In the genomic region with DNA sequence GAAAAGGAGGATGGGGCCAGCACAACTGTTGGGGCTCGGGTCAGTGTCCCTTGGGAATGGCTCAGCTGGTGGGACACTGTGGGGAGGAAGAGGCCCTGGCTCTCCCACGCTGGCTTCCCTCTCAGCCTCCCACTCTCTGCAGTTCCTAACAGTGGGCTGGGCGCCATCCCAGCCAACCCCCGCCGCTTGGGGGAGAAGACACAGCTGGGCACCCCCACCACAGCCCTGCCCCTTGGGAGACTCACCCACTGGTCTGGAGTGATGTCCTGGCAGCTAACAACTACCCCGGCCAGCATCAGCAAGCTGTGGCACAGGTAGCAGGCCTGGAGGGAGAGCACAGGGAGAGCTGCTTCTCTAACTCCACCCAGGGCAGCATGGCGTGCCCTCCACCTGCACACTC, we compare ENCODE assay signal across 23 cellular contexts.
"Had no signal": no experiment of that assay in that cellular context is flagged by ENCODE, and none has a peak within 500 bp of the region (broad histone marks: within the 10 kb centered on the region; RNA-seq: fewer than 3 reads in every experiment).

No MANE protein-coding gene starts in this region.

- H2AFZ ChIP-seq: parathyroid adenoma had no signal

- DNase-seq: activated CD4-positive, alpha-beta T cell treated with anti-CD3 and anti-CD28 coated beads, Interleukin-2, amount 50 U/mL, for 1 hour; activated gamma-delta T cell treated with Interleukin-2 at 50 U/mL for 16 hours; adrenal gland; effector CD8-positive, alpha-beta T cell; gastrocnemius medialis; heart left ventricle; immature natural killer cell; left ventricle myocardium superior; mucosa of descending colon; naive thymus-derived CD4-positive, alpha-beta T cell; right lobe of liver; stimulated activated CD4-positive, alpha-beta T cell treated with anti-CD3 and anti-CD28 coated beads, Interleukin-4, amount 100 ng/mL, for 4 hours; stimulated activated naive B cell treated with anti-CD40 and anti-IgM and Interleukin-4, amounts not matched to agents 10 μg/mL and 1 μg/mL and 100 μg/mL, for 72 hours; T-helper 1 cell; thyroid gland had no signal

- H3K36me3 ChIP-seq: adrenal gland, gastrocnemius medialis, heart left ventricle, neutrophil, right lobe of liver, thyroid gland had no signal

- H3K36me3 Mint-ChIP-seq: activated naive CD4-positive, alpha-beta T cell treated with anti-CD3 and anti-CD28 coated beads, Interleukin-2, amount 50 U/mL, for 72 hours; immature natural killer cell; naive thymus-derived CD4-positive, alpha-beta T cell had no signal

- H3K4me3 Mint-ChIP-seq: dendritic cell treated with granulocyte-macrophage colony-stimulating factor and Interleukin-4, amounts not matched to agents 40 ng/mL and 50 ng/mL, for 4 days; immature natural killer cell; naive thymus-derived CD4-positive, alpha-beta T cell; stimulated activated naive B cell treated with anti-CD40 and anti-IgM and Interleukin-4, amounts not matched to agents 10 μg/mL and 1 μg/mL and 100 μg/mL, for 72 hours had no signal

- H3K9me3 ChIP-seq: adrenal gland, gastrocnemius medialis, heart left ventricle, mucosa of descending colon, neutrophil, right lobe of liver, thyroid gland had no signal

- H3K27ac Mint-ChIP-seq: activated naive CD4-positive, alpha-beta T cell treated with anti-CD3 and anti-CD28 coated beads, Interleukin-2, amount 50 U/mL, for 72 hours; dendritic cell treated with granulocyte-macrophage colony-stimulating factor and Interleukin-4, amounts not matched to agents 40 ng/mL and 50 ng/mL, for 4 days; naive thymus-derived CD4-positive, alpha-beta T cell had no signal

- H3K27ac ChIP-seq: adrenal gland, gastrocnemius medialis, heart left ventricle, neutrophil, parathyroid adenoma, right lobe of liver, thyroid gland had no signal

- FAIRE-seq: astrocyte, urothelium cell line had no signal

- ATAC-seq: activated CD4-positive, CD25-positive, alpha-beta regulatory T cell treated with anti-CD3 and anti-CD28 coated beads, Interleukin-2, amount 50 U/mL, for 24 hours; activated naive CD4-positive, alpha-beta T cell treated with anti-CD3 and anti-CD28 coated beads, Interleukin-2, amount 50 U/mL, for 72 hours; esophagus mucosa; gastrocnemius medialis; heart left ventricle; left ventricle myocardium superior; mucosa of descending colon; naive thymus-derived CD4-positive, alpha-beta T cell; right lobe of liver; stimulated activated naive B cell treated with anti-CD40 and anti-IgM and Interleukin-4, amounts not matched to agents 10 μg/mL and 1 μg/mL and 100 μg/mL, for 72 hours had no signal

- H3K9me3 Mint-ChIP-seq: activated naive CD4-positive, alpha-beta T cell treated with anti-CD3 and anti-CD28 coated beads, Interleukin-2, amount 50 U/mL, for 72 hours; dendritic cell treated with granulocyte-macrophage colony-stimulating factor and Interleukin-4, amounts not matched to agents 40 ng/mL and 50 ng/mL, for 4 days; immature natural killer cell; stimulated activated naive B cell treated with anti-CD40 and anti-IgM and Interleukin-4, amounts not matched to agents 10 μg/mL and 1 μg/mL and 100 μg/mL, for 72 hours had no signal

- H3K27me3 ChIP-seq: adrenal gland, gastrocnemius medialis, heart left ventricle, right lobe of liver, thyroid gland had no signal

- H3K9ac ChIP-seq: parathyroid adenoma had no signal

- H3K4me3 ChIP-seq: adrenal gland, gastrocnemius medialis, heart left ventricle, mucosa of descending colon, right lobe of liver, thyroid gland had no signal

- H3K79me2 ChIP-seq: parathyroid adenoma had no signal
